In the genomic region with DNA sequence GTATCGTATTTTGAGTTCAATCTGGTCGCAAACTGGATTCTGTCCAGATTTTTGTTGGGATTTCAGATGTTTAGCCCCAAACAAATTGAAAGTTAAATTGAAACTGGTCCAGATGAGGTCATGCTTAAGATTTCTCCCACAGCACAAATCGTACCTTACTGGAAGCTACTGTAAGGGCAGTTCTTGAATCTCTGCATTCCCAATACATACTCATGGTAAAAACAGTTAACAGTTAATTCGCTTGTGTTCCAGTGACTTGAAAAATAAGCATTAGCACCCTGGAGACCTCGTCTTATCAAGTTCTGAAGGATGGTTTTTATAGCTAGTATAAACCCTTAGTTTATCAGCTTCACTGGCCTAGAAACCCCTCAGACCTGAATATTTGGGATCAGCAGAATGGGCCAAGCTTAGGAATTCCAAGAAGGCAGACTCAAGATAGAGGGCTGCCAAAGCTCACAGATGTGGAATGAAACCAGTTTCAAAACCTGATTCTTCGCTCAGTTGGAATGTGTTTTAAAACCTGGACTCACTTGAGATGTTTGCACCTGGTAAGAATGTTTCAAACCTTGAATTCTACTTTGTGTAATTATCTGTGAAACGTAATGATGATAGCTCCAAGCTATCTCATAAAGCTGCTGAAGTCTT, we compare ENCODE assay signal across 19 cellular contexts.
DNase-seq lines count a peak whose midpoint lies in the region; ATAC-seq, FAIRE-seq and TF ChIP-seq lines count a peak whose summit lies in the region.
"Had no signal": no experiment of that assay in that cellular context is flagged by ENCODE, and none has a peak within 500 bp of the region (broad histone marks: within the 10 kb centered on the region; RNA-seq: fewer than 3 reads in every experiment).

No MANE protein-coding gene starts in this region.

- no peak for FAIRE-seq in kidney (lab: Jason Lieb, UNC)
- FAIRE-seq: colon, D721Med had no signal

- peak overlapping the region; percentile 13 to 16 for H3K27ac ChIP-seq in left lung
- peak overlapping the region; percentile 24 to 29 for H3K27ac ChIP-seq in tibial artery
- H3K27ac ChIP-seq in kidney (ENCODE audit: low read depth in 2 of 2, low read length in 2 of 2) = peak overlapping the region in 1 of 2 donors; percentile 20
- H3K27ac ChIP-seq: 22Rv1, esophagus squamous epithelium, testis had no signal

- peak; percentile 48 for ATAC-seq in left lung
- ATAC-seq in GM21526 (IDR thresholded peaks at IDR 0.05; ENCODE audit: low FRiP score, unreplicated experiment) = no peak
- ATAC-seq: activated naive CD4-positive, alpha-beta T cell treated with anti-CD3 and anti-CD28 coated beads, Interleukin-2, amount 50 U/mL, for 72 hours; naive thymus-derived CD4-positive, alpha-beta T cell had no signal

- peaks cover 14 to 59% of the 10 kb centered on the region in 2 donors for H3K4me1 ChIP-seq in left lung
- peaks cover 0 to 57% (median 29%) of the 10 kb centered on the region in 4 donors for H3K4me1 ChIP-seq in tibial artery
- peaks cover 12 to 16% of the 10 kb centered on the region in 2 donors for H3K4me1 ChIP-seq in kidney (ENCODE audit: control insufficient read depth in 1 of 2, insufficient read depth in 1 of 2, low read depth in 1 of 2, low read length in 2 of 2)

- H3K27me3 ChIP-seq in left lung (no peaks in the 10 kb centered on the region), tibial artery (no peaks in the 10 kb centered on the region)
- H3K27me3 ChIP-seq: esophagus squamous epithelium, testis had no signal

- H3K9me3 ChIP-seq in left lung (no peaks in the 10 kb centered on the region), tibial artery (no peaks in the 10 kb centered on the region), kidney (ENCODE audit: control insufficient read depth in 1 of 2, low read length in 2 of 2) (no peaks in the 10 kb centered on the region)
- H3K9me3 ChIP-seq: esophagus squamous epithelium, testis had no signal

- intact Hi-C loops in left lung (cut with DNase I) = no loop called here
- intact Hi-C loops in tibial artery (cut with DNase I; ENCODE audit: low total_unique reads) = no loop called here
- intact Hi-C loops in kidney (cut with DNase I) = no loop called here

- H3K9ac ChIP-seq in kidney (ENCODE audit: low read length in 2 of 2) = no peak overlapping the region

- no peaks in the 10 kb centered on the region for H3K36me3 ChIP-seq in left lung
- H3K36me3 ChIP-seq in tibial artery = no peaks in the 10 kb centered on the region
- H3K36me3 ChIP-seq in kidney (ENCODE audit: control insufficient read depth in 1 of 2, insufficient read depth in 2 of 2, low read length in 2 of 2) = peaks cover 0 to 4% of the 10 kb centered on the region in 2 donors
- H3K36me3 ChIP-seq: esophagus squamous epithelium had no signal

- DNase-seq in DMS 273 (lab: John Stamatoyannopoulos, UW; ENCODE audit: unreplicated experiment) (peak; percentile 69), DMS 273 treated with DMSO at 0.1 percent for 48 hours (lab: John Stamatoyannopoulos, UW) (no peak), astrocyte of the hippocampus (ENCODE audit: low read depth, low spot score) (peak; percentile 77), left lung (no peak), tibial artery (no peak), kidney (no peak)
- no peak for DNase-seq in activated CD4-positive, alpha-beta T cell treated with anti-CD3 and anti-CD28 coated beads for 48 hours
- DNase-seq: esophagus squamous epithelium; GOT3; naive thymus-derived CD4-positive, alpha-beta T cell; NCI-H1105 treated with DMSO at 0.1 percent for 48 hours; NCI-H510A treated with DMSO at 0.1 percent for 48 hours; testis had no signal

- TF ChIP-seq CTCF in left lung (IDR thresholded peaks at IDR 0.05) (no peak), tibial artery (IDR thresholded peaks at IDR 0.05) (no peak), kidney (IDR thresholded peaks at IDR 0.05; ENCODE audit: borderline replicate concordance, extremely low read depth, insufficient read depth) (no peak)

- no peak overlapping the region for H3K4me3 ChIP-seq in left lung
- no peak overlapping the region for H3K4me3 ChIP-seq in tibial artery
- no peak overlapping the region for H3K4me3 ChIP-seq in kidney (ENCODE audit: low read length in 2 of 2)
- H3K4me3 ChIP-seq: esophagus squamous epithelium, skin epidermis, testis had no signal

Comparison
In these comparisons a context has a peak if more than half of its experiments do, and no peak if none do; other contexts are left out.
1. DNase-seq: peak in DMS 273 (single experiment) and astrocyte of the hippocampus (single experiment); none in DMS 273 treated with DMSO at 0.1 percent for 48 hours (single experiment), left lung (0 of 2), tibial artery (0 of 2), kidney (single experiment) and activated CD4-positive, alpha-beta T cell treated with anti-CD3 and anti-CD28 coated beads for 48 hours (single experiment).